In genomic region chr1:62687903-62688686, GRCh38 we compare ENCODE assay signal across 8 cellular contexts. TPM values are rescaled to one million over a fixed set of nuclear protein-coding genes. Genes with fewer than 3 reads are reported as not detected.
DNase-seq lines count a peak whose midpoint lies in the region; TF ChIP-seq lines count a peak whose summit lies in the region.

Gene DOCK7 (minus strand): TSS chr1:62688386. CDS start chr1:62688264, 122 bp downstream.

- H3K9ac ChIP-seq in GM23248 (peak within 1 kb of the TSS; percentile 86), KMS-11 (peak within 1 kb of the TSS; percentile 59; the same call in 1 of the 2 replicates)

- H3K4me3 ChIP-seq in GM23248 (peak within 1 kb of the TSS; percentile 89), KMS-11 (IDR thresholded peaks at IDR 0.05; ENCODE audit: insufficient read depth, low read depth, low read length) (peak within 1 kb of the TSS; percentile 78), SJSA1 (peak within 1 kb of the TSS; percentile 93), neuron (ENCODE audit: low read length) (peak within 1 kb of the TSS; percentile 90), tibial artery (peak within 1 kb of the TSS; percentile 72 to 79)

- H3K27ac ChIP-seq in GM23248 (peak within 1 kb of the TSS; percentile 62), KMS-11 (no peak within 1 kb of the TSS), SJSA1 (peak within 1 kb of the TSS; percentile 72), tibial artery (peak within 1 kb of the TSS; percentile 83 to 96)

- H3K9me3 ChIP-seq in GM23248 (ENCODE audit: low read depth), result no peaks in the 10 kb centered on the region
- no peaks in the 10 kb centered on the region for H3K9me3 ChIP-seq in SJSA1 (replicated peaks)
- H3K9me3 ChIP-seq in neuron (ENCODE audit: low read length), result no peaks in the 10 kb centered on the region
- H3K9me3 ChIP-seq in tibial artery, result no peaks in the 10 kb centered on the region

- intact Hi-C loops in tibial artery (cut with DNase I; ENCODE audit: low total_unique reads), result loop anchor here (5.0 kb wide), 1 partner anchor 251 kb away; the partner anchor contains the start of gene USP1

- TF ChIP-seq CTCF in KMS-11 (conservative IDR thresholded peaks at IDR 0.05; ENCODE audit: low read depth, low read length) (no peak), tibial artery (IDR thresholded peaks at IDR 0.05) (no peak)

- 0 out of 2 replicates have a peak, but pooled peaks cover 10% of the 10 kb centered on the region for H4K20me1 ChIP-seq in GM23248 (ENCODE audit: insufficient read depth)
- H4K20me1 ChIP-seq in KMS-11 (ENCODE audit: insufficient read depth), result no peaks in the 10 kb centered on the region

- no peaks in the 10 kb centered on the region for H3K36me3 Mint-ChIP-seq in activated naive CD4-positive, alpha-beta T cell treated with anti-CD3 and anti-CD28 coated beads, Interleukin-2, amount 50 U/mL, for 24 hours

- peaks cover 33% of the 10 kb centered on the region for H3K4me1 Mint-ChIP-seq in activated naive CD4-positive, alpha-beta T cell treated with anti-CD3 and anti-CD28 coated beads, Interleukin-2, amount 50 U/mL, for 24 hours

- H3K36me3 ChIP-seq in GM23248 (ENCODE audit: low read depth) (no peaks in the 10 kb centered on the region), KMS-11 (ENCODE audit: insufficient read depth) (no peaks in the 10 kb centered on the region), SJSA1 (peaks cover 14% of the 10 kb centered on the region), neuron (ENCODE audit: insufficient read depth, low read length) (peaks cover 9% of the 10 kb centered on the region), tibial artery (no peaks in the 10 kb centered on the region)

- H3K27me3 ChIP-seq in GM23248 (replicated peaks; ENCODE audit: insufficient read depth), result no peaks in the 10 kb centered on the region
- no peaks in the 10 kb centered on the region for H3K27me3 ChIP-seq in KMS-11 (ENCODE audit: insufficient read depth, low read depth)
- H3K27me3 ChIP-seq in SJSA1 (replicated peaks), result no peaks in the 10 kb centered on the region
- H3K27me3 ChIP-seq in neuron (ENCODE audit: insufficient read depth, low read length), result no peaks in the 10 kb centered on the region
- H3K27me3 ChIP-seq in tibial artery, result no peaks in the 10 kb centered on the region

- H3K4me3 Mint-ChIP-seq in activated naive CD4-positive, alpha-beta T cell treated with anti-CD3 and anti-CD28 coated beads, Interleukin-2, amount 50 U/mL, for 24 hours, result peak within 1 kb of the TSS; percentile 93

- no peaks in the 10 kb centered on the region for H3K9me2 ChIP-seq in GM23248 (ENCODE audit: insufficient read depth)

- DNase-seq in GDM1 (lab: John Stamatoyannopoulos, UW) (peak; percentile 68), GM23248 (peak; percentile 91), SJSA1 (ENCODE audit: low read depth in 1 of 2, low spot score in 2 of 2) (peak; percentile 75 to 79), globus pallidus (ENCODE audit: low spot score) (peak; percentile 60), tibial artery (peak; percentile 70 to 88)

- H2AFZ ChIP-seq in GM23248, result peak within 1 kb of the TSS; percentile 99
- H2AFZ ChIP-seq in KMS-11 (ENCODE audit: low read depth), result peak within 1 kb of the TSS; percentile 95
- peak within 1 kb of the TSS; percentile 83 for H2AFZ ChIP-seq in neuron (ENCODE audit: low read depth, low read length)

- WGBS in GM23248 (ENCODE audit: low coverage in 1 of 2, low lambda C conversion rate in 2 of 2, missing lambda C conversion rate in 2 of 2), 2 experiments, result 1% methylated on average over 51 to 97 of the region's 107 CpGs

- H3K27ac Mint-ChIP-seq in activated naive CD4-positive, alpha-beta T cell treated with anti-CD3 and anti-CD28 coated beads, Interleukin-2, amount 50 U/mL, for 24 hours, result peak within 1 kb of the TSS; percentile 88

- H3K4me2 ChIP-seq in GM23248 (ENCODE audit: unreplicated experiment) (peak within 1 kb of the TSS; percentile 89), KMS-11 (peak within 1 kb of the TSS; percentile 97)

- peaks cover 45% of the 10 kb centered on the region for H3K79me2 ChIP-seq in GM23248 (ENCODE audit: insufficient read depth)
- no peaks in the 10 kb centered on the region for H3K79me2 ChIP-seq in KMS-11 (ENCODE audit: insufficient read depth, low read depth)

- no peaks in the 10 kb centered on the region for H3K27me3 Mint-ChIP-seq in activated naive CD4-positive, alpha-beta T cell treated with anti-CD3 and anti-CD28 coated beads, Interleukin-2, amount 50 U/mL, for 24 hours

- no peaks in the 10 kb centered on the region for H3K9me3 Mint-ChIP-seq in activated naive CD4-positive, alpha-beta T cell treated with anti-CD3 and anti-CD28 coated beads, Interleukin-2, amount 50 U/mL, for 24 hours

- peaks cover 53% of the 10 kb centered on the region for H3F3A ChIP-seq in GM23248 (ENCODE audit: insufficient read depth)

- in situ Hi-C loops in GM23248 (cut with MboI), result no loop called here

- H3K4me1 ChIP-seq in GM23248 (ENCODE audit: insufficient read depth) (peaks cover 52% of the 10 kb centered on the region), KMS-11 (ENCODE audit: low read depth, poor library complexity, severe bottlenecking) (peaks cover 20% of the 10 kb centered on the region), SJSA1 (replicated peaks) (peaks cover 23% of the 10 kb centered on the region), neuron (ENCODE audit: insufficient read depth, low read length) (peaks cover 34% of the 10 kb centered on the region), tibial artery (peaks cover 0 to 55% (median 30%) of the 10 kb centered on the region in 4 donors)

RNA-seq across cellular contexts. Expression of gene DOCK7, which starts in this region (rescaled TPM):
- total RNA-seq in GM23248 (2014; rRNA removed; shearing (Covaris generic)), result 70.9 and 83.8 TPM in 2 replicates
- 41.5 and 42.1 TPM in 2 replicates for polyA plus RNA-seq in GM23248 (2016; fragmentation: Nextera tagmentation; extraction: Ambion mirVana)
- 47.3 and 124 TPM in 2 replicates for total RNA-seq in SJSA1 (2014; rRNA removed; shearing (Covaris generic))
